38 cellular contexts compared by ENCODE assay signal in genomic region chr12:5941907-5942306, GRCh38. TPM values are rescaled to one million over a fixed set of nuclear protein-coding genes. Genes with fewer than 3 reads are reported as not detected.
"Had no signal": no experiment of that assay in that cellular context is flagged by ENCODE, and none has a peak within 500 bp of the region (broad histone marks: within the 10 kb centered on the region; RNA-seq: fewer than 3 reads in every experiment).

No MANE protein-coding gene starts in this region.

- H3K27ac Mint-ChIP-seq: activated B cell treated with CpG ODN at 0.5 μM for 24 hours; activated CD4-positive, alpha-beta memory T cell treated with anti-CD3 and anti-CD28 coated beads for 36 hours; activated CD4-positive, alpha-beta T cell treated with anti-CD3 and anti-CD28 coated beads, Interleukin-2, amount 10 ng/mL, durations not matched to agents 24 days and 14 days; activated CD8-positive, alpha-beta T cell treated with anti-CD3 and anti-CD28 coated beads for 36 hours; activated naive CD4-positive, alpha-beta T cell treated with anti-CD3 and anti-CD28 coated beads for 36 hours; activated naive CD4-positive, alpha-beta T cell treated with anti-CD3 and anti-CD28 coated beads, Interleukin-2, amount 50 U/mL, for 72 hours; activated naive CD8-positive, alpha-beta T cell treated with anti-CD3 and anti-CD28 coated beads for 36 hours; activated T-cell treated with anti-CD3 and anti-CD28 coated beads, Interleukin-2, amount 50 U/mL, for 72 hours; activated T-helper 1 cell treated with anti-CD3 and anti-CD28 coated beads, Interleukin-12 subunit alpha, Interleukin-12 subunit beta, Interleukin-2, Interleukin-4 antibody, amounts not matched to agents 30 ng/mL and 10 ng/mL and 1 ng/mL, durations not matched to agents 14 hours and 24 hours and 36 hours; activated T-helper 17 cell treated with anti-CD3 and anti-CD28 coated beads, Interleukin-2, amount 50 U/mL, for 72 hours; T-helper 1 cell treated with Interleukin-12 subunit alpha and Interleukin-12 subunit beta and Interleukin-4 antibody, amounts not matched to agents 30 μg/mL and 1 μg/mL, for 36 hours; T-helper 2 cell treated with Interferon-gamma antibody and Interleukin-4, amounts not matched to agents 5 μg/mL and 100 μg/mL, for 36 hours had no signal

- H3K4me3 Mint-ChIP-seq: activated B cell treated with CpG ODN at 0.5 μM for 24 hours; activated CD4-positive, alpha-beta memory T cell treated with anti-CD3 and anti-CD28 coated beads for 36 hours; activated CD4-positive, alpha-beta T cell treated with anti-CD3 and anti-CD28 coated beads, Interleukin-2, amount 10 ng/mL, durations not matched to agents 24 days and 14 days; activated CD8-positive, alpha-beta T cell treated with anti-CD3 and anti-CD28 coated beads for 36 hours; activated naive CD4-positive, alpha-beta T cell treated with anti-CD3 and anti-CD28 coated beads for 36 hours; activated naive CD8-positive, alpha-beta T cell treated with anti-CD3 and anti-CD28 coated beads for 36 hours; activated T-cell treated with anti-CD3 and anti-CD28 coated beads, Interleukin-2, amount 50 U/mL, for 4 hours; activated T-cell treated with anti-CD3 and anti-CD28 coated beads, Interleukin-2, amount 50 U/mL, for 72 hours; activated T-helper 1 cell treated with anti-CD3 and anti-CD28 coated beads, Interleukin-12 subunit alpha, Interleukin-12 subunit beta, Interleukin-2, Interleukin-4 antibody, amounts not matched to agents 30 ng/mL and 10 ng/mL and 1 ng/mL, durations not matched to agents 14 hours and 24 hours and 36 hours; activated T-helper 17 cell treated with anti-CD3 and anti-CD28 coated beads, Interleukin-2, amount 50 U/mL, for 72 hours; T-helper 1 cell treated with Interleukin-12 subunit alpha and Interleukin-12 subunit beta and Interleukin-4 antibody, amounts not matched to agents 30 μg/mL and 1 μg/mL, for 36 hours; T-helper 2 cell treated with Interferon-gamma antibody and Interleukin-4, amounts not matched to agents 5 μg/mL and 100 μg/mL, for 36 hours had no signal

- ATAC-seq: activated CD8-positive, alpha-beta T cell treated with anti-CD3 and anti-CD28 coated beads for 36 hours; activated naive CD4-positive, alpha-beta T cell treated with anti-CD3 and anti-CD28 coated beads, Interleukin-2, amount 50 U/mL, for 72 hours; activated T-cell treated with anti-CD3 and anti-CD28 coated beads, Interleukin-2, amount 50 U/mL, for 4 hours; activated T-cell treated with anti-CD3 and anti-CD28 coated beads, Interleukin-2, amount 50 U/mL, for 72 hours; activated T-helper 17 cell treated with anti-CD3 and anti-CD28 coated beads, Interleukin-2, amount 50 U/mL, for 72 hours; body of pancreas had no signal

- H3K9me3 ChIP-seq: adrenal gland, body of pancreas, breast epithelium had no signal

- FAIRE-seq: astrocyte, TTC549 had no signal

- H3K36me3 ChIP-seq: adrenal gland, brain microvascular endothelial cell, breast epithelium had no signal

- H3K4me1 Mint-ChIP-seq: activated B cell treated with CpG ODN at 0.5 μM for 24 hours; activated CD4-positive, alpha-beta T cell treated with anti-CD3 and anti-CD28 coated beads, Interleukin-2, amount 10 ng/mL, durations not matched to agents 24 days and 14 days; activated T-helper 17 cell treated with anti-CD3 and anti-CD28 coated beads, Interleukin-2, amount 50 U/mL, for 72 hours had no signal

- H3K27ac ChIP-seq: adrenal gland, body of pancreas, brain microvascular endothelial cell, breast epithelium, VCaP had no signal

- H3K9me3 Mint-ChIP-seq: activated B cell treated with CpG ODN at 0.5 μM for 24 hours; activated CD4-positive, alpha-beta memory T cell treated with anti-CD3 and anti-CD28 coated beads for 36 hours; activated CD4-positive, alpha-beta T cell treated with anti-CD3 and anti-CD28 coated beads, Interleukin-2, amount 10 ng/mL, durations not matched to agents 24 days and 14 days; activated CD8-positive, alpha-beta T cell treated with anti-CD3 and anti-CD28 coated beads for 36 hours; activated naive CD4-positive, alpha-beta T cell treated with anti-CD3 and anti-CD28 coated beads for 36 hours; activated naive CD4-positive, alpha-beta T cell treated with anti-CD3 and anti-CD28 coated beads, Interleukin-2, amount 50 U/mL, for 72 hours; activated naive CD8-positive, alpha-beta T cell treated with anti-CD3 and anti-CD28 coated beads for 36 hours; activated T-cell treated with anti-CD3 and anti-CD28 coated beads, Interleukin-2, amount 50 U/mL, for 4 hours; activated T-cell treated with anti-CD3 and anti-CD28 coated beads, Interleukin-2, amount 50 U/mL, for 72 hours; activated T-helper 1 cell treated with anti-CD3 and anti-CD28 coated beads, Interleukin-12 subunit alpha, Interleukin-12 subunit beta, Interleukin-2, Interleukin-4 antibody, amounts not matched to agents 30 ng/mL and 10 ng/mL and 1 ng/mL, durations not matched to agents 14 hours and 24 hours and 36 hours; activated T-helper 17 cell treated with anti-CD3 and anti-CD28 coated beads, Interleukin-2, amount 50 U/mL, for 72 hours; T-helper 1 cell treated with Interleukin-12 subunit alpha and Interleukin-12 subunit beta and Interleukin-4 antibody, amounts not matched to agents 30 μg/mL and 1 μg/mL, for 36 hours; T-helper 2 cell treated with Interferon-gamma antibody and Interleukin-4, amounts not matched to agents 5 μg/mL and 100 μg/mL, for 36 hours had no signal

- H3K36me3 Mint-ChIP-seq: activated CD4-positive, alpha-beta memory T cell treated with anti-CD3 and anti-CD28 coated beads for 36 hours; activated naive CD4-positive, alpha-beta T cell treated with anti-CD3 and anti-CD28 coated beads, Interleukin-2, amount 50 U/mL, for 72 hours; activated naive CD8-positive, alpha-beta T cell treated with anti-CD3 and anti-CD28 coated beads for 36 hours had no signal

- H3K4me3 ChIP-seq: adrenal gland, body of pancreas, breast epithelium had no signal

- DNase-seq: activated B cell treated with CpG ODN at 0.5 μM for 24 hours; activated CD4-positive, alpha-beta memory T cell treated with anti-CD3 and anti-CD28 coated beads for 36 hours; activated CD4-positive, alpha-beta T cell treated with anti-CD3 and anti-CD28 coated beads for 4 hours; activated CD4-positive, alpha-beta T cell treated with anti-CD3 and anti-CD28 coated beads, Interleukin-2, amount 10 ng/mL, durations not matched to agents 24 days and 14 days; activated CD4-positive, alpha-beta T cell treated with anti-CD3 and anti-CD28 coated beads, Interleukin-2, amount 50 U/mL, for 1 hour; activated CD4-positive, alpha-beta T cell treated with anti-CD3 and anti-CD28 coated beads, Interleukin-2, amount 50 U/mL, for 4 hours; activated CD4-positive, CD25-positive, alpha-beta regulatory T cell treated with anti-CD3 and anti-CD28 coated beads, Interleukin-2, amount 50 U/mL, for 72 hours; activated CD8-positive, alpha-beta memory T cell treated with anti-CD3 and anti-CD28 coated beads, Interleukin-2, amount 50 U/mL, for 4 hours; activated CD8-positive, alpha-beta T cell treated with anti-CD3 and anti-CD28 coated beads for 36 hours; activated effector memory CD4-positive, alpha-beta T cell treated with anti-CD3 and anti-CD28 coated beads, Interleukin-2, amount 50 U/mL, for 16 hours; activated gamma-delta T cell treated with Interleukin-2 at 50 U/mL for 16 hours; activated naive CD4-positive, alpha-beta T cell; activated naive CD4-positive, alpha-beta T cell treated with anti-CD3 and anti-CD28 coated beads for 36 hours; activated naive CD4-positive, alpha-beta T cell treated with anti-CD3 and anti-CD28 coated beads, Interleukin-2, amount 50 U/mL, for 16 hours; activated naive CD8-positive, alpha-beta T cell treated with anti-CD3 and anti-CD28 coated beads for 36 hours; activated T-cell treated with anti-CD3 and anti-CD28 coated beads for 4 hours; activated T-cell treated with anti-CD3 and anti-CD28 coated beads, Interleukin-2, amount 50 U/mL, for 1 hour; activated T-cell treated with anti-CD3 and anti-CD28 coated beads, Interleukin-2, amount 50 U/mL, for 4 hours; activated T-cell treated with anti-CD3 and anti-CD28 coated beads, Interleukin-2, amount 50 U/mL, for 72 hours; adrenal gland; amniotic stem cell; aorta; body of pancreas; brain microvascular endothelial cell; central memory CD4-positive, alpha-beta T cell; T-helper 1 cell; T-helper 2 cell; T-helper 9 cell had no signal

RNA-seq across cellular contexts. Expression of gene ANO2, which starts 3.2 kb away (rescaled TPM):
- total RNA-seq: activated B cell treated with CpG ODN at 0.5 μM for 24 hours; activated CD4-positive, alpha-beta memory T cell treated with anti-CD3 and anti-CD28 coated beads for 36 hours; activated CD4-positive, alpha-beta T cell treated with anti-CD3 and anti-CD28 coated beads, Interleukin-2, amount 10 ng/mL, durations not matched to agents 24 days and 14 days; activated CD8-positive, alpha-beta memory T cell treated with anti-CD3 and anti-CD28 coated beads for 36 hours; activated CD8-positive, alpha-beta T cell treated with anti-CD3 and anti-CD28 coated beads for 36 hours; activated naive CD4-positive, alpha-beta T cell treated with anti-CD3 and anti-CD28 coated beads for 36 hours; activated naive CD4-positive, alpha-beta T cell treated with anti-CD3 and anti-CD28 coated beads, Interleukin-2, amount 50 U/mL, for 72 hours; activated naive CD8-positive, alpha-beta T cell treated with anti-CD3 and anti-CD28 coated beads for 36 hours; activated T-cell treated with anti-CD3 and anti-CD28 coated beads, Interleukin-2, amount 50 U/mL, for 4 hours; activated T-cell treated with anti-CD3 and anti-CD28 coated beads, Interleukin-2, amount 50 U/mL, for 72 hours; activated T-helper 1 cell treated with anti-CD3 and anti-CD28 coated beads, Interleukin-12 subunit alpha, Interleukin-12 subunit beta, Interleukin-2, Interleukin-4 antibody, amounts not matched to agents 30 ng/mL and 10 ng/mL and 1 ng/mL, durations not matched to agents 14 hours and 24 hours and 36 hours; activated T-helper 17 cell treated with anti-CD3 and anti-CD28 coated beads, Interleukin-2, amount 50 U/mL, for 72 hours had no signal
